In the genomic region with DNA sequence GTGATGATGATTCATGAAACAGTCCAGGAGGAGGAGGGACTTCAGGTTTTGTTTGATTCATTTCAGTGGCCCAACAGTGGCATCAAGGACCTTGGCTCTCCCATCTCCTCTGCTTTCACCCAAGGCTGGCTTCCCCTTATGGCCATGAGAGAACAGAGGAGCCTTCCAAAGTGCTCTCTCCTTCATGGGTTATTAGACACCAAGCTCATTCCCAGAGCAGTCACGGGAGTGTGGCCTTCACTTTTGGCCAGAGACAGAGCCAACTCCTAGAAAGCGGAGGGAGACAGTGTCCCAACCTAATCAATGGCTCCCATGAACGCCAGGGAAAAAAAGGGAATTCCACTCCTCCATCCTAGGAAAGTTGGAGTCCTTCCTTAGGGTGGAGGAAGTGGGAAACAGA, we compare ENCODE assay signal across 8 cellular contexts. TPM values are rescaled to one million over a fixed set of nuclear protein-coding genes. Genes with fewer than 3 reads are reported as not detected.
DNase-seq lines count a peak whose midpoint lies in the region; ATAC-seq and TF ChIP-seq lines count a peak whose summit lies in the region.
"Had no signal": no experiment of that assay in that cellular context is flagged by ENCODE, and none has a peak within 500 bp of the region (broad histone marks: within the 10 kb centered on the region; RNA-seq: fewer than 3 reads in every experiment).

No MANE protein-coding gene starts in this region.

- no peak overlapping the region for H3K27ac ChIP-seq in OCI-LY3 (ENCODE audit: low read length)

- H3K4me3 ChIP-seq in GM12865 (ENCODE audit: low read depth, low read length): peak overlapping the region; percentile 82
- H3K4me3 ChIP-seq in OCI-LY3 (ENCODE audit: low read length): peak overlapping the region; percentile 94

- peak overlapping the region; percentile 51 for H3K4me3 Mint-ChIP-seq in dendritic cell treated with granulocyte-macrophage colony-stimulating factor and Interleukin-4, amounts not matched to agents 40 ng/mL and 50 ng/mL, for 4 days
- H3K4me3 Mint-ChIP-seq in progenitor cell of endocrine pancreas (ENCODE audit: low read depth): peak overlapping the region; percentile 75

- peak overlapping the region; percentile 98 for H3K9ac ChIP-seq in OCI-LY3 (ENCODE audit: low read length)

- H3K9me3 ChIP-seq in OCI-LY3 (ENCODE audit: insufficient read depth, low read length): no peaks in the 10 kb centered on the region

- no peaks in the 10 kb centered on the region for H3K27me3 Mint-ChIP-seq in dendritic cell treated with granulocyte-macrophage colony-stimulating factor and Interleukin-4, amounts not matched to agents 40 ng/mL and 50 ng/mL, for 4 days
- H3K27me3 Mint-ChIP-seq in progenitor cell of endocrine pancreas: peaks cover 3% of the 10 kb centered on the region

- TF ChIP-seq CTCF in GM12865 (IDR thresholded peaks at IDR 0.05; ENCODE audit: insufficient read depth, low read depth, low read length, missing control alignments) (no peak), OCI-LY3 (IDR thresholded peaks at IDR 0.05; ENCODE audit: low read depth, low read length) (no peak), progenitor cell of endocrine pancreas (IDR thresholded peaks at IDR 0.05; ENCODE audit: unreplicated experiment) (no peak)

- no peaks in the 10 kb centered on the region for H3K27me3 ChIP-seq in OCI-LY3 (ENCODE audit: low read depth, low read length)

- intact Hi-C loops in dendritic cell treated with granulocyte-macrophage colony-stimulating factor and Interleukin-4, amounts not matched to agents 40 ng/mL and 50 ng/mL, for 4 days (cut with micrococcal nuclease): no loop called here

- H3K9me3 Mint-ChIP-seq in dendritic cell treated with granulocyte-macrophage colony-stimulating factor and Interleukin-4, amounts not matched to agents 40 ng/mL and 50 ng/mL, for 4 days: no peaks in the 10 kb centered on the region
- no peaks in the 10 kb centered on the region for H3K9me3 Mint-ChIP-seq in progenitor cell of endocrine pancreas (ENCODE audit: low read depth)

- peaks cover 75% of the 10 kb centered on the region for H3K4me1 Mint-ChIP-seq in dendritic cell treated with granulocyte-macrophage colony-stimulating factor and Interleukin-4, amounts not matched to agents 40 ng/mL and 50 ng/mL, for 4 days (ENCODE audit: low read depth)
- H3K4me1 Mint-ChIP-seq in progenitor cell of endocrine pancreas (ENCODE audit: low read depth): peaks cover 9% of the 10 kb centered on the region

- H3K4me2 ChIP-seq in OCI-LY3 (ENCODE audit: low read length): peak overlapping the region; percentile 82

- peaks cover 22% of the 10 kb centered on the region for H3K4me1 ChIP-seq in OCI-LY3 (ENCODE audit: low read length)

- peaks cover 23% of the 10 kb centered on the region for H3K36me3 ChIP-seq in OCI-LY3 (replicated peaks; ENCODE audit: low read depth, low read length)

- peak overlapping the region; percentile 92 for H3K27ac Mint-ChIP-seq in dendritic cell treated with granulocyte-macrophage colony-stimulating factor and Interleukin-4, amounts not matched to agents 40 ng/mL and 50 ng/mL, for 4 days
- H3K27ac Mint-ChIP-seq in progenitor cell of endocrine pancreas: peak overlapping the region; percentile 59

- peaks cover 10% of the 10 kb centered on the region; the same call in 1 of the 2 replicates for H4K20me1 ChIP-seq in OCI-LY3 (ENCODE audit: insufficient read depth, low read length)

- DNase-seq in GM12865 (ENCODE audit: low read depth): no peak
- no peak for DNase-seq in progenitor cell of endocrine pancreas (ENCODE audit: low spot score, unreplicated experiment)
- no peak for DNase-seq in NCI-H748 (lab: John Stamatoyannopoulos, UW; ENCODE audit: unreplicated experiment)
- DNase-seq: activated CD4-positive, alpha-beta T cell treated with anti-CD3 and anti-CD28 coated beads, Interleukin-2, amount 50 U/mL, for 4 hours had no signal

- peaks cover 66% of the 10 kb centered on the region for H3K79me2 ChIP-seq in OCI-LY3 (ENCODE audit: low read length)

- H2AFZ ChIP-seq in OCI-LY3 (ENCODE audit: low read depth, low read length): no peak overlapping the region

- H3K36me3 Mint-ChIP-seq in dendritic cell treated with granulocyte-macrophage colony-stimulating factor and Interleukin-4, amounts not matched to agents 40 ng/mL and 50 ng/mL, for 4 days (ENCODE audit: low read depth): peaks cover 63% of the 10 kb centered on the region
- peaks cover under 1% of the 10 kb centered on the region for H3K36me3 Mint-ChIP-seq in progenitor cell of endocrine pancreas (ENCODE audit: insufficient read depth)

- ATAC-seq in HG02938 (IDR thresholded peaks at IDR 0.05; ENCODE audit: unreplicated experiment) (no peak), GM18870 (IDR thresholded peaks at IDR 0.05; ENCODE audit: unreplicated experiment) (no peak)

RNA-seq across cellular contexts. Expression of a gene that starts 0.9 kb away (rescaled TPM):
- 4.9 and 6.4 TPM in 2 replicates for total RNA-seq in progenitor cell of endocrine pancreas

RNA-seq across cellular contexts. Expression of a gene that starts 1.5 kb away (rescaled TPM):
- 29.0 and 29.2 TPM in 2 replicates for total RNA-seq in progenitor cell of endocrine pancreas

RNA-seq across cellular contexts. Expression of a gene that starts 9.0 kb away (rescaled TPM):
- 50.8 and 52.2 TPM in 2 replicates for total RNA-seq in progenitor cell of endocrine pancreas

RNA-seq across cellular contexts. Expression of a gene that starts 27.3 kb away (rescaled TPM):
- total RNA-seq in progenitor cell of endocrine pancreas: 65.5 and 67.2 TPM in 2 replicates
